ENCODE assay signal across 19 cellular contexts in genomic region chr4:136664988-136665387, GRCh38.
DNase-seq lines count a peak whose midpoint lies in the region; ATAC-seq and TF ChIP-seq lines count a peak whose summit lies in the region.
"Had no signal": no experiment of that assay in that cellular context is flagged by ENCODE, and none has a peak within 500 bp of the region (broad histone marks: within the 10 kb centered on the region; RNA-seq: fewer than 3 reads in every experiment).

No MANE protein-coding gene starts in this region.

- no peak overlapping the region for H2BK20ac ChIP-seq in IMR-90 (ENCODE audit: low read depth, low read length)

- no peak overlapping the region for H3K9ac ChIP-seq in IMR-90 (ENCODE audit: low read depth, low read length)

- dilution Hi-C loops in IMR-90 (cut with HindIII; ENCODE audit: low sequenced_read_pairs, unreplicated experiment): no loop called here

- no CpG with 5 or more reads among the region's 1 CpG for WGBS in IMR-90 (ENCODE audit: extremely low coverage in 2 of 2, insufficient read length in 1 of 2), 2 experiments

- no peak overlapping the region for H3K23ac ChIP-seq in IMR-90 (ENCODE audit: low read depth, low read length)

- intact Hi-C loops in IMR-90 (cut with micrococcal nuclease): no loop called here

- peaks cover 2% of the 10 kb centered on the region; the same call in 1 of the 2 replicates for H3K9me3 ChIP-seq in IMR-90 (ENCODE audit: control insufficient read depth, insufficient read depth, low read length)
- H3K9me3 ChIP-seq: BE2C, Caco-2 had no signal

- no peak overlapping the region for H2BK120ac ChIP-seq in IMR-90 (ENCODE audit: low read depth, low read length)

- no peak for TF ChIP-seq POLR2A in IMR-90 (IDR thresholded peaks at IDR 0.05; ENCODE audit: low read depth, low read length)

- H3K27me3 Mint-ChIP-seq in activated CD4-positive, alpha-beta memory T cell treated with anti-CD3 and anti-CD28 coated beads, Interleukin-2, amount 10 ng/mL, durations not matched to agents 7 days and 5 days: no peaks in the 10 kb centered on the region
- H3K27me3 Mint-ChIP-seq: CD4-positive, alpha-beta T cell had no signal

- H3K4me1 ChIP-seq in IMR-90 (ENCODE audit: control insufficient read depth, insufficient read depth, low read length): peaks cover 4% of the 10 kb centered on the region; the same call in 1 of the 2 replicates
- H3K4me1 ChIP-seq: BE2C, Caco-2 had no signal

- no peaks in the 10 kb centered on the region for H3K9me1 ChIP-seq in IMR-90 (ENCODE audit: insufficient read depth, low read length)

- no peak overlapping the region for H3K56ac ChIP-seq in IMR-90 (ENCODE audit: extremely low read depth, insufficient read depth, low read length)

- H2BK15ac ChIP-seq in IMR-90 (ENCODE audit: low read depth, low read length): no peak overlapping the region

- H4K8ac ChIP-seq in IMR-90 (ENCODE audit: low read depth in 2 of 2, low read length in 2 of 2): no peak overlapping the region

- no peaks in the 10 kb centered on the region for H3K79me1 ChIP-seq in IMR-90 (ENCODE audit: low read depth in 1 of 2, low read length in 2 of 2)

- peak; percentile 85 for ATAC-seq in IMR-90 (ENCODE audit: low read depth)
- ATAC-seq: K562 had no signal

- no peak overlapping the region for H2AK9ac ChIP-seq in IMR-90 (replicated peaks; ENCODE audit: low read depth, low read length, poor library complexity)

- CTCF ChIA-PET in IMR-90 (lab: Yijun Ruan, JAX): no interaction called here
- CTCF ChIA-PET in activated CD4-positive, alpha-beta memory T cell treated with anti-CD3 and anti-CD28 coated beads, Interleukin-2, amount 10 ng/mL, durations not matched to agents 7 days and 5 days (lab: Charles Lee): no interaction called here

- no peak overlapping the region for H2BK5ac ChIP-seq in IMR-90 (ENCODE audit: low read depth, low read length, poor library complexity, severe bottlenecking)

- BruUV-seq in IMR-90 (replicated peaks; lab: Mats Ljungman, UMichigan): no TSS peak

- TF ChIP-seq CTCF in IMR-90 (conservative IDR thresholded peaks at IDR 0.05; ENCODE audit: low read depth, low read length) (no peak), brain microvascular endothelial cell (IDR thresholded peaks at IDR 0.05; ENCODE audit: low read depth, low read length, missing control alignments) (no peak), fibroblast of villous mesenchyme (IDR thresholded peaks at IDR 0.05; ENCODE audit: insufficient read depth, low read depth, low read length) (no peak)

- H3K4ac ChIP-seq in IMR-90 (ENCODE audit: low read depth, low read length): no peak overlapping the region

- no peaks in the 10 kb centered on the region for H4K20me1 ChIP-seq in IMR-90 (ENCODE audit: insufficient read depth, low read length)

- no peak overlapping the region for H3K27ac Mint-ChIP-seq in activated CD4-positive, alpha-beta memory T cell treated with anti-CD3 and anti-CD28 coated beads, Interleukin-2, amount 10 ng/mL, durations not matched to agents 7 days and 5 days
- H3K27ac Mint-ChIP-seq: CD4-positive, alpha-beta T cell; H9 had no signal

- TF ChIP-seq RAD21 in IMR-90 (IDR thresholded peaks at IDR 0.05; ENCODE audit: low read length): no peak

- H3K9me3 Mint-ChIP-seq in activated CD4-positive, alpha-beta memory T cell treated with anti-CD3 and anti-CD28 coated beads, Interleukin-2, amount 10 ng/mL, durations not matched to agents 7 days and 5 days: peaks cover 7% of the 10 kb centered on the region
- H3K9me3 Mint-ChIP-seq: CD4-positive, alpha-beta T cell had no signal

- H3K36me3 Mint-ChIP-seq in activated CD4-positive, alpha-beta memory T cell treated with anti-CD3 and anti-CD28 coated beads, Interleukin-2, amount 10 ng/mL, durations not matched to agents 7 days and 5 days (ENCODE audit: low read depth): no peaks in the 10 kb centered on the region

- H3K27ac ChIP-seq in IMR-90 (ENCODE audit: insufficient read depth, low read length): no peak overlapping the region
- H3K27ac ChIP-seq in brain microvascular endothelial cell: peak overlapping the region; percentile 12
- H3K27ac ChIP-seq: PC-9, RWPE1 had no signal

- H3K4me2 ChIP-seq in IMR-90 (ENCODE audit: low read depth, low read length): no peak overlapping the region
- H3K4me2 ChIP-seq: PC-9 had no signal

- H3K27me3 ChIP-seq in IMR-90 (ENCODE audit: control insufficient read depth, insufficient read depth, low read length) (no peaks in the 10 kb centered on the region), brain microvascular endothelial cell (replicated peaks) (no peaks in the 10 kb centered on the region)
- H3K27me3 ChIP-seq: BE2C had no signal

- no peak overlapping the region for H3K14ac ChIP-seq in IMR-90 (replicated peaks; ENCODE audit: low read depth, low read length)

- peak; percentile 83 for DNase-seq in IMR-90
- DNase-seq in brain microvascular endothelial cell: no peak
- peak; percentile 8 for DNase-seq in fibroblast of villous mesenchyme (ENCODE audit: low read depth)
- no peak for DNase-seq in activated CD4-positive, alpha-beta memory T cell treated with anti-CD3 and anti-CD28 coated beads, Interleukin-2, amount 10 ng/mL, durations not matched to agents 7 days and 5 days
- no peak for DNase-seq in NCI-H510A (lab: John Stamatoyannopoulos, UW)
- DNase-seq in hypothalamus (lab: John Stamatoyannopoulos, UW): no peak
- DNase-seq in NCI-H1930 (lab: John Stamatoyannopoulos, UW): no peak
- DNase-seq: BE2C; Caco-2; CD4-positive, alpha-beta T cell; GF-D8; H9; NCI-H1105 treated with DMSO at 0.1 percent for 48 hours; NCI-H1694; NCI-H226; NCI-H524 treated with DMSO at 0.1 percent for 48 hours; PC-9 had no signal

- H2AK5ac ChIP-seq in IMR-90 (ENCODE audit: low read depth, low read length): no peak overlapping the region

- H4K5ac ChIP-seq in IMR-90 (ENCODE audit: low read depth, low read length): no peak overlapping the region

- H3K4me1 Mint-ChIP-seq in activated CD4-positive, alpha-beta memory T cell treated with anti-CD3 and anti-CD28 coated beads, Interleukin-2, amount 10 ng/mL, durations not matched to agents 7 days and 5 days: no peaks in the 10 kb centered on the region
- H3K4me1 Mint-ChIP-seq: H9 had no signal

- no peak overlapping the region for H4K91ac ChIP-seq in IMR-90 (ENCODE audit: insufficient read depth, low read depth, low read length)

- no peak overlapping the region for H3K4me3 ChIP-seq in IMR-90 (ENCODE audit: insufficient read depth, low read depth, low read length)
- no peak overlapping the region for H3K4me3 ChIP-seq in brain microvascular endothelial cell (ENCODE audit: low read depth, low read length)
- no peak overlapping the region for H3K4me3 ChIP-seq in fibroblast of villous mesenchyme (ENCODE audit: low read depth, low read length)
- H3K4me3 ChIP-seq: K562, PC-9 had no signal

- no peak overlapping the region for H3K4me3 Mint-ChIP-seq in activated CD4-positive, alpha-beta memory T cell treated with anti-CD3 and anti-CD28 coated beads, Interleukin-2, amount 10 ng/mL, durations not matched to agents 7 days and 5 days
- H3K4me3 Mint-ChIP-seq: CD4-positive, alpha-beta T cell; H9 had no signal

- H3K18ac ChIP-seq in IMR-90 (ENCODE audit: low read depth, low read length): no peak overlapping the region

- POLR2A ChIA-PET in IMR-90 (lab: Charles Lee; ENCODE audit: unreplicated experiment): no interaction called here
- POLR2A ChIA-PET in activated CD4-positive, alpha-beta memory T cell treated with anti-CD3 and anti-CD28 coated beads, Interleukin-2, amount 10 ng/mL, durations not matched to agents 7 days and 5 days (lab: Charles Lee): no interaction called here

- in situ Hi-C loops in IMR-90 (cut with MboI; ENCODE audit: low sequenced_read_pairs) (no loop called here), brain microvascular endothelial cell (cut with HindIII; ENCODE audit: low pct_ligation_motif_present, low sequenced_read_pairs) (no loop called here)

- H3K36me3 ChIP-seq in IMR-90 (ENCODE audit: control insufficient read depth, insufficient read depth, low read length) (no peaks in the 10 kb centered on the region), brain microvascular endothelial cell (replicated peaks) (no peaks in the 10 kb centered on the region)
- H3K36me3 ChIP-seq: BE2C had no signal

- no peak overlapping the region for H2AFZ ChIP-seq in IMR-90 (replicated peaks; ENCODE audit: low read length, poor library complexity)
- H2AFZ ChIP-seq: PC-9 had no signal

TF ChIP-seq in IMR-90, 13 proteins besides CTCF, POLR2A, EP300 and RAD21:
- no peak for TF ChIP-seq MAZ (IDR thresholded peaks at IDR 0.05; ENCODE audit: borderline replicate concordance, low read depth, low read length)
- no peak for TF ChIP-seq NFE2L2 (IDR thresholded peaks at IDR 0.05; ENCODE audit: low read depth, low read length)
- TF ChIP-seq SMC3 (IDR thresholded peaks at IDR 0.05; ENCODE audit: low read depth, low read length): no peak
- no peak for TF ChIP-seq FOS (IDR thresholded peaks at IDR 0.05; ENCODE audit: low read depth, low read length)

Comparison
In these comparisons a context has a peak if more than half of its experiments do, and no peak if none do; other contexts are left out.
1. DNase-seq: peak in IMR-90 (single experiment) and fibroblast of villous mesenchyme (single experiment); none in brain microvascular endothelial cell (single experiment), activated CD4-positive, alpha-beta memory T cell treated with anti-CD3 and anti-CD28 coated beads, Interleukin-2, amount 10 ng/mL, durations not matched to agents 7 days and 5 days (single experiment), NCI-H510A (single experiment), hypothalamus (0 of 51) and NCI-H1930 (0 of 2).